In genomic region chr2:44325897-44326296, GRCh38 we compare ENCODE assay signal across 17 cellular contexts. TPM values are rescaled to one million over a fixed set of nuclear protein-coding genes. Genes with fewer than 3 reads are reported as not detected.
"Had no signal": no experiment of that assay in that cellular context is flagged by ENCODE, and none has a peak within 500 bp of the region (broad histone marks: within the 10 kb centered on the region; RNA-seq: fewer than 3 reads in every experiment).

No MANE protein-coding gene starts in this region.

- H3K9me3 ChIP-seq: body of pancreas, transverse colon, uterus had no signal

- H3K4me1 Mint-ChIP-seq: mesothelial cell of epicardium had no signal

- ATAC-seq: foreskin keratinocyte; natural killer cell treated with Interleukin-12 subunit alpha and Interleukin-12 subunit beta and Interleukin-15 and Interleukin-18, amount 100 ng/mL, for 72 hours had no signal

- H3K9me3 Mint-ChIP-seq: mesothelial cell of epicardium; natural killer cell treated with Interleukin-12 subunit alpha and Interleukin-12 subunit beta and Interleukin-15 and Interleukin-18, amount 100 ng/mL, for 72 hours had no signal

- H3K27ac ChIP-seq: foreskin keratinocyte, transverse colon, uterus had no signal

- H3K4me3 ChIP-seq: body of pancreas, dorsolateral prefrontal cortex, lung, transverse colon, uterus had no signal

- H3K4me3 Mint-ChIP-seq: activated naive CD8-positive, alpha-beta T cell; mesothelial cell of epicardium; natural killer cell treated with Interleukin-12 subunit alpha and Interleukin-12 subunit beta and Interleukin-15 and Interleukin-18, amount 100 ng/mL, for 72 hours had no signal

- H3K27me3 ChIP-seq: body of pancreas, dorsolateral prefrontal cortex, foreskin keratinocyte, transverse colon, uterus had no signal

- H3K27me3 Mint-ChIP-seq: activated naive CD8-positive, alpha-beta T cell; natural killer cell treated with Interleukin-12 subunit alpha and Interleukin-12 subunit beta and Interleukin-15 and Interleukin-18, amount 100 ng/mL, for 72 hours had no signal

- DNase-seq: activated CD4-positive, alpha-beta T cell treated with anti-CD3 and anti-CD28 coated beads, Interleukin-2, amount 50 U/mL, for 48 hours; activated T-cell treated with anti-CD3 and anti-CD28 coated beads for 4 hours; amniotic stem cell; caudate nucleus; dorsolateral prefrontal cortex; foreskin keratinocyte; retina; stimulated activated naive CD4-positive, alpha-beta T cell treated with Interleukin-2 at 50 U/mL for 16 hours; SW 1271; transverse colon; uterus had no signal

- H3K27ac Mint-ChIP-seq: activated naive CD8-positive, alpha-beta T cell; mesothelial cell of epicardium; natural killer cell treated with Interleukin-12 subunit alpha and Interleukin-12 subunit beta and Interleukin-15 and Interleukin-18, amount 100 ng/mL, for 72 hours had no signal

- H3K4me1 ChIP-seq: foreskin keratinocyte, transverse colon had no signal

RNA-seq across cellular contexts. Expression of gene SLC3A1, which starts 50.6 kb away (rescaled TPM):
- total RNA-seq: fibroblast of lung, foreskin keratinocyte had no signal
- polyA plus RNA-seq: fibroblast of lung, foreskin keratinocyte had no signal
